Comparison of ENCODE assay signal across 2 cellular contexts in genomic region chr7:101208794-101209193, GRCh38.
TF ChIP-seq lines count a peak whose summit lies in the region.

No MANE protein-coding gene starts in this region.

TF ChIP-seq in HepG2, 621 proteins besides CTCF, POLR2A, EP300 and RAD21:
- no peak for TF ChIP-seq ZNF343 (CRISPR knock-in tag; IDR thresholded peaks at IDR 0.05)
- peak; percentile 85 for TF ChIP-seq AGO2 (optimal IDR thresholded peaks at IDR 0.05; ENCODE audit: low read depth, low read length)
- TF ChIP-seq HNF4A (CRISPR knock-in tag; IDR thresholded peaks at IDR 0.05) = no peak
- peak; percentile 48 for TF ChIP-seq POLR2G (IDR thresholded peaks at IDR 0.05; ENCODE audit: low read depth, low read length)
- no peak for TF ChIP-seq REXO4 (CRISPR knock-in tag; IDR thresholded peaks at IDR 0.05; ENCODE audit: borderline replicate concordance)
- no peak for TF ChIP-seq ZNF740 (CRISPR knock-in tag; IDR thresholded peaks at IDR 0.05)
- peak; percentile 73 for TF ChIP-seq AGO1 (IDR thresholded peaks at IDR 0.05; ENCODE audit: low read depth, low read length, poor library complexity, severe bottlenecking)
- peak; percentile 27; the same call in 1 of the 2 replicates for TF ChIP-seq POLR2AphosphoS5 (IDR thresholded peaks at IDR 0.05; ENCODE audit: low read depth, low read length)
- TF ChIP-seq ZKSCAN1 (IDR thresholded peaks at IDR 0.05; ENCODE audit: low read length) = no peak
- TF ChIP-seq CBX1 (IDR thresholded peaks at IDR 0.05; ENCODE audit: low read depth) = no peak
- no peak for TF ChIP-seq ZNF253 (CRISPR knock-in tag; IDR thresholded peaks at IDR 0.05; ENCODE audit: borderline replicate concordance)
- TF ChIP-seq NONO (IDR thresholded peaks at IDR 0.05) = no peak
- TF ChIP-seq NONO (CRISPR knock-in tag; conservative IDR thresholded peaks at IDR 0.05) = 0 out of 2 replicates have a peak, but pooled peaks have one; percentile 18
- no peak for TF ChIP-seq HIC2 (CRISPR knock-in tag; IDR thresholded peaks at IDR 0.05; ENCODE audit: low read depth)
- TF ChIP-seq RBFOX2 (IDR thresholded peaks at IDR 0.05; ENCODE audit: low read depth, low read length) = peak; percentile 62
TF ChIP-seq in HepG2: peak in this region for 6.

TF ChIP-seq in WTC11, 78 proteins besides CTCF, POLR2A, EP300 and RAD21:
- no peak for TF ChIP-seq JUN (CRISPR knock-in tag; IDR thresholded peaks at IDR 0.05)
- TF ChIP-seq MLX (CRISPR knock-in tag; IDR thresholded peaks at IDR 0.05) = no peak
- TF ChIP-seq ELF4 (CRISPR knock-in tag; IDR thresholded peaks at IDR 0.05; ENCODE audit: low read depth) = no peak
- no peak for TF ChIP-seq NFYB (CRISPR knock-in tag; conservative IDR thresholded peaks at IDR 0.05; ENCODE audit: low read depth)
- TF ChIP-seq E2F5 (CRISPR knock-in tag; IDR thresholded peaks at IDR 0.05) = no peak
- no peak for TF ChIP-seq ZNF425 (CRISPR knock-in tag; conservative IDR thresholded peaks at IDR 0.05)
- no peak for TF ChIP-seq NFATC4 (CRISPR knock-in tag; IDR thresholded peaks at IDR 0.05)
- TF ChIP-seq FOXJ3 (CRISPR knock-in tag; IDR thresholded peaks at IDR 0.05; ENCODE audit: borderline replicate concordance) = no peak
- no peak for TF ChIP-seq ETV6 (CRISPR knock-in tag; IDR thresholded peaks at IDR 0.05)
- TF ChIP-seq ATF1 (CRISPR knock-in tag; IDR thresholded peaks at IDR 0.05) = no peak
- TF ChIP-seq MYBL2 (CRISPR knock-in tag; IDR thresholded peaks at IDR 0.05) = no peak
